23 cellular contexts compared by ENCODE assay signal in genomic region chr7:87505557-87506242, GRCh38. TPM values are rescaled to one million over a fixed set of nuclear protein-coding genes. Genes with fewer than 3 reads are reported as not detected.
DNase-seq lines count a peak whose midpoint lies in the region; ATAC-seq and TF ChIP-seq lines count a peak whose summit lies in the region.
"Had no signal": no experiment of that assay in that cellular context is flagged by ENCODE, and none has a peak within 500 bp of the region (broad histone marks: within the 10 kb centered on the region; RNA-seq: fewer than 3 reads in every experiment).

No MANE protein-coding gene starts in this region.

- H3K79me2 ChIP-seq in DOHH2 (ENCODE audit: control insufficient read depth, low read length), result no peaks in the 10 kb centered on the region

- H3K27ac ChIP-seq in DOHH2 (ENCODE audit: low read depth, low read length), result no peak overlapping the region
- H3K27ac ChIP-seq: body of pancreas, colonic mucosa, gastrocnemius medialis, left lung, testis had no signal

- no peaks in the 10 kb centered on the region for H3K36me3 ChIP-seq in DOHH2 (ENCODE audit: control insufficient read depth, low read length)
- H3K36me3 ChIP-seq: colonic mucosa, gastrocnemius medialis, left lung had no signal

- H3K36me3 Mint-ChIP-seq in activated T-helper 17 cell treated with anti-CD3 and anti-CD28 coated beads, Interleukin-2, amount 50 U/mL, for 72 hours (ENCODE audit: low read depth), result peaks cover 55% of the 10 kb centered on the region
- H3K36me3 Mint-ChIP-seq in glutamatergic neuron (ENCODE audit: unreplicated experiment), result no peaks in the 10 kb centered on the region
- H3K36me3 Mint-ChIP-seq: activated naive CD4-positive, alpha-beta T cell treated with anti-CD3 and anti-CD28 coated beads, Interleukin-2, amount 50 U/mL, for 72 hours; IgD-negative memory B cell had no signal

- no peaks in the 10 kb centered on the region for H3K27me3 ChIP-seq in DOHH2 (ENCODE audit: control insufficient read depth, low read length)
- H3K27me3 ChIP-seq: body of pancreas, colonic mucosa, gastrocnemius medialis, left lung, testis had no signal

- H3K9me3 ChIP-seq in DOHH2 (ENCODE audit: control insufficient read depth, insufficient read depth, low read length), result no peaks in the 10 kb centered on the region
- H3K9me3 ChIP-seq: body of pancreas, colonic mucosa, gastrocnemius medialis, left lung, testis had no signal

- ATAC-seq in GM19351 (IDR thresholded peaks at IDR 0.05; ENCODE audit: unreplicated experiment) (peak; percentile 37), HG03066 (IDR thresholded peaks at IDR 0.05; ENCODE audit: low read depth, unreplicated experiment) (peak; percentile 44), GM18517 (IDR thresholded peaks at IDR 0.05; ENCODE audit: unreplicated experiment) (no peak)
- no peak for ATAC-seq in activated T-helper 17 cell treated with anti-CD3 and anti-CD28 coated beads, Interleukin-2, amount 50 U/mL, for 72 hours (replicated peaks)
- ATAC-seq: activated naive CD4-positive, alpha-beta T cell treated with anti-CD3 and anti-CD28 coated beads, Interleukin-2, amount 50 U/mL, for 72 hours; body of pancreas; gastrocnemius medialis; left lung had no signal

- no peaks in the 10 kb centered on the region for H3K9me2 ChIP-seq in DOHH2 (replicated peaks; ENCODE audit: control insufficient read depth, low read length)

- peak overlapping the region; percentile 5; the same call in 1 of the 2 replicates for H3K4me2 ChIP-seq in DOHH2 (ENCODE audit: low read length)

- H3K4me3 Mint-ChIP-seq in activated T-helper 17 cell treated with anti-CD3 and anti-CD28 coated beads, Interleukin-2, amount 50 U/mL, for 72 hours, result no peak overlapping the region
- H3K4me3 Mint-ChIP-seq in glutamatergic neuron (ENCODE audit: unreplicated experiment), result no peak overlapping the region
- H3K4me3 Mint-ChIP-seq: activated T-cell treated with anti-CD3 and anti-CD28 coated beads, Interleukin-2, amount 50 U/mL, for 24 hours; IgD-negative memory B cell had no signal

- no peaks in the 10 kb centered on the region for H3K9me3 Mint-ChIP-seq in activated T-helper 17 cell treated with anti-CD3 and anti-CD28 coated beads, Interleukin-2, amount 50 U/mL, for 72 hours
- H3K9me3 Mint-ChIP-seq in glutamatergic neuron (ENCODE audit: unreplicated experiment), result no peaks in the 10 kb centered on the region
- H3K9me3 Mint-ChIP-seq: activated naive CD4-positive, alpha-beta T cell treated with anti-CD3 and anti-CD28 coated beads, Interleukin-2, amount 50 U/mL, for 72 hours; activated T-cell treated with anti-CD3 and anti-CD28 coated beads, Interleukin-2, amount 50 U/mL, for 24 hours; IgD-negative memory B cell had no signal

- no peaks in the 10 kb centered on the region for H4K20me1 ChIP-seq in DOHH2 (ENCODE audit: control insufficient read depth, insufficient read depth, low read depth, low read length)

- H3K27me3 Mint-ChIP-seq in activated T-helper 17 cell treated with anti-CD3 and anti-CD28 coated beads, Interleukin-2, amount 50 U/mL, for 72 hours, result no peaks in the 10 kb centered on the region
- H3K27me3 Mint-ChIP-seq in glutamatergic neuron (ENCODE audit: unreplicated experiment), result no peaks in the 10 kb centered on the region
- H3K27me3 Mint-ChIP-seq: activated T-cell treated with anti-CD3 and anti-CD28 coated beads, Interleukin-2, amount 50 U/mL, for 24 hours; IgD-negative memory B cell had no signal

- no peak for DNase-seq in glutamatergic neuron
- no peak for DNase-seq in NCI-H1436 treated with DMSO at 0.1 percent for 48 hours (lab: John Stamatoyannopoulos, UW)
- DNase-seq in AG08395 (ENCODE audit: low spot score), result no peak
- DNase-seq: activated T-cell treated with anti-CD3 and anti-CD28 coated beads, Interleukin-2, amount 50 U/mL, for 24 hours; body of pancreas; colonic mucosa; gastrocnemius medialis; GOT3; left lung; NCI-H1105; NCI-H2171 treated with DMSO at 0.1 percent for 48 hours; posterior cingulate gyrus; stimulated activated CD4-positive, alpha-beta T cell treated with anti-CD3 and anti-CD28 coated beads, Interleukin-4, amount 100 ng/mL, for 24 hours; stimulated activated CD8-positive, alpha-beta memory T cell treated with anti-CD3 and anti-CD28 coated beads, Interleukin-4, amount 100 ng/mL, for 48 hours; T1000; testis had no signal

- H3K27ac Mint-ChIP-seq in activated T-helper 17 cell treated with anti-CD3 and anti-CD28 coated beads, Interleukin-2, amount 50 U/mL, for 72 hours, result peak overlapping the region; percentile 29
- no peak overlapping the region for H3K27ac Mint-ChIP-seq in glutamatergic neuron (ENCODE audit: unreplicated experiment)
- H3K27ac Mint-ChIP-seq: activated naive CD4-positive, alpha-beta T cell treated with anti-CD3 and anti-CD28 coated beads, Interleukin-2, amount 50 U/mL, for 72 hours; activated T-cell treated with anti-CD3 and anti-CD28 coated beads, Interleukin-2, amount 50 U/mL, for 24 hours; IgD-negative memory B cell had no signal

- H3K4me1 ChIP-seq in DOHH2 (ENCODE audit: control insufficient read depth, low read length), result peaks cover 23% of the 10 kb centered on the region
- H3K4me1 ChIP-seq: body of pancreas, colonic mucosa, left lung, testis had no signal

- no peaks in the 10 kb centered on the region for H3F3A ChIP-seq in DOHH2 (ENCODE audit: control insufficient read depth, insufficient read depth)

- H3K4me1 Mint-ChIP-seq in activated T-helper 17 cell treated with anti-CD3 and anti-CD28 coated beads, Interleukin-2, amount 50 U/mL, for 72 hours, result no peaks in the 10 kb centered on the region
- H3K4me1 Mint-ChIP-seq in glutamatergic neuron (ENCODE audit: low read depth, unreplicated experiment), result peaks cover 5% of the 10 kb centered on the region

- no peak overlapping the region for H3K4me3 ChIP-seq in DOHH2 (ENCODE audit: low read length)
- H3K4me3 ChIP-seq: body of pancreas, colonic mucosa, gastrocnemius medialis, left lung, testis had no signal

- TF ChIP-seq CTCF in DOHH2 (IDR thresholded peaks at IDR 0.05; ENCODE audit: low read depth, low read length, poor library complexity, severe bottlenecking), result no peak
- TF ChIP-seq CTCF in glutamatergic neuron (IDR thresholded peaks at IDR 0.05; ENCODE audit: partially characterized antibody, unreplicated experiment), result no peak

RNA-seq across cellular contexts. Expression of gene ABCB4, which starts 30.2 kb away (rescaled TPM):
- not detected for total RNA-seq in activated T-helper 17 cell treated with anti-CD3 and anti-CD28 coated beads, Interleukin-2, amount 50 U/mL, for 72 hours
- total RNA-seq in glutamatergic neuron (ENCODE audit: unreplicated experiment), result 2.5 TPM
- total RNA-seq: activated naive CD4-positive, alpha-beta T cell treated with anti-CD3 and anti-CD28 coated beads, Interleukin-2, amount 50 U/mL, for 72 hours had no signal

Comparison
In these comparisons a context has a peak if more than half of its experiments do, and no peak if none do; other contexts are left out.
1. ATAC-seq: peak in GM19351 (single experiment) and HG03066 (single experiment); none in activated T-helper 17 cell treated with anti-CD3 and anti-CD28 coated beads, Interleukin-2, amount 50 U/mL, for 72 hours (single experiment) and GM18517 (single experiment).